ENCODE assay signal across 24 cellular contexts in the genomic region with DNA sequence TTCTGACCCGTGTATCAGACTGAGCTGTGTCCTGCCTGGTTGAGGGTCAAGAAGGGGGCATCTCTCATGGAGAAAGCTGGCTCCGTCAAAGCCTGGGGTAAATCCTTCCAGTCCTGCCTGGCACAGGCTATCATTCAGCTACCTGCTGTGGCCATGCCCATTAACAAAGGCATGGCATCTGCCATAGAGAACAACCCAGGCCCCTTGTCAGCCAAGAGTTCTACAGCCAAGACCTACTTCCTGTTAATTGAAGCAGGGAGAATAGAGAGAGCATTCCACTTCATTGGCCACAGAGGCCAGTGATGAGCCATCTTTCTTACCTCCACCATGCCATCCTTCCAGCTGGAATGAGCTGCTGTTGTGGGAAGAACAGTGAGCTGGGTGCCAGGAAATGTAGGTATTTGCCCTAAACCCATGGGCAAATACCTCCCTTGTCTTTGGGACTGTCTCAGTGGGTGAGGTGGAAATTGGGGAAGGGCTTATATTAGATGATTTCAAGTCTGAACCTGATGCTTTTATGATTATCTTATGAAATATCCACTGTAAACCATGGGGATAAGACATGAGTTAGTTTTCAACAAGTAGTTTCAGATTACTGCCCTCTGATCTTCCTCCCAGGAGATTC. TPM values are rescaled to one million over a fixed set of nuclear protein-coding genes. Genes with fewer than 3 reads are reported as not detected.
A peak's percentile ranks its signal among the peaks of the same experiment; 100 is the strongest.
DNase-seq lines count a peak whose midpoint lies in the region; ATAC-seq and TF ChIP-seq lines count a peak whose summit lies in the region.
"Had no signal": no experiment of that assay in that cellular context is flagged by ENCODE, and none has a peak within 500 bp of the region (broad histone marks: within the 10 kb centered on the region; RNA-seq: fewer than 3 reads in every experiment).

No MANE protein-coding gene starts in this region.

- CTCF ChIA-PET in activated naive CD4-positive, alpha-beta T cell treated with anti-CD3 and anti-CD28 coated beads, Interleukin-2, amount 10 ng/mL, durations not matched to agents 7 days and 5 days (lab: Charles Lee), result interaction anchor here (0.7 to 7.3 kb wide), 22 partner anchors 8 to 629 kb away, joined by 3 to 139 read pairs (median 4); partner anchors contain the start of gene NFYC
- CTCF ChIA-PET in activated CD8-positive, alpha-beta T cell treated with anti-CD3 and anti-CD28 coated beads, Interleukin-2, amount 10 ng/mL, durations not matched to agents 7 days and 5 days (lab: Charles Lee), result interaction anchor here (0.9 to 10.7 kb wide), 15 partner anchors 8 to 178 kb away, joined by 3 to 273 read pairs (median 11); partner anchors contain the start of genes CITED4 and NFYC
- CTCF ChIA-PET in HEK293T (lab: Yijun Ruan, JAX), result interaction anchor here (0.6 to 3.3 kb wide), 5 partner anchors 10 to 135 kb away, joined by 3 to 17 read pairs (median 5); no protein-coding TSS in a partner anchor

- no peak overlapping the region for H3K9ac ChIP-seq in HUES48 (ENCODE audit: low read depth, low read length)

- DNase-seq in activated naive CD4-positive, alpha-beta T cell treated with anti-CD3 and anti-CD28 coated beads, Interleukin-2, amount 10 ng/mL, durations not matched to agents 7 days and 5 days, result no peak
- no peak for DNase-seq in activated naive CD4-positive, alpha-beta T cell treated with Interleukin-2 at 50 U/mL for 16 hours
- no peak for DNase-seq in activated CD8-positive, alpha-beta T cell treated with anti-CD3 and anti-CD28 coated beads, Interleukin-2, amount 10 ng/mL, durations not matched to agents 7 days and 5 days
- DNase-seq in kidney glomerular epithelial cell (lab: John Stamatoyannopoulos, UW) (peak; percentile 14), HEK293T (ENCODE audit: extremely low spot score) (no peak), H4 (ENCODE audit: low spot score) (no peak), occipital lobe (lab: John Stamatoyannopoulos, UW) (no peak)
- DNase-seq: activated CD4-positive, CD25-positive, alpha-beta regulatory T cell treated with anti-CD3 and anti-CD28 coated beads, Interleukin-2, amount 50 U/mL, for 72 hours; anterior cingulate cortex; effector CD4-positive, alpha-beta T cell; kidney; MV-4-11; NCI-H1694 treated with DMSO at 0.1 percent for 48 hours; NCI-H774; OCI-M1; Right ventricle myocardium superior; small intestine; stimulated activated CD4-positive, alpha-beta T cell treated with anti-CD3 and anti-CD28 coated beads, Interleukin-2, amount 100 ng/mL, for 48 hours; stimulated activated naive CD4-positive, alpha-beta T cell treated with Interleukin-2 at 50 U/mL for 16 hours; thyroid gland had no signal

- H3K36me3 Mint-ChIP-seq in activated naive CD4-positive, alpha-beta T cell treated with anti-CD3 and anti-CD28 coated beads, Interleukin-2, amount 10 ng/mL, durations not matched to agents 7 days and 5 days, result peaks cover 55% of the 10 kb centered on the region
- peaks cover 60% of the 10 kb centered on the region for H3K36me3 Mint-ChIP-seq in activated CD8-positive, alpha-beta T cell treated with anti-CD3 and anti-CD28 coated beads, Interleukin-2, amount 10 ng/mL, durations not matched to agents 7 days and 5 days (ENCODE audit: low read depth)

- POLR2A ChIA-PET in activated CD8-positive, alpha-beta T cell treated with anti-CD3 and anti-CD28 coated beads, Interleukin-2, amount 10 ng/mL, durations not matched to agents 7 days and 5 days (lab: Charles Lee), result no interaction called here
- POLR2A ChIA-PET in HEK293T (lab: Yijun Ruan, JAX), result interaction anchor here (1.1 to 1.7 kb wide), 2 partner anchors 10 to 81 kb away, joined by 3 to 9 read pairs; partner anchors contain the start of gene NFYC

- peak overlapping the region; percentile 42 for H3K27ac ChIP-seq in HUES48 (ENCODE audit: low read depth, low read length)
- H3K27ac ChIP-seq: neutrophil, thyroid gland had no signal

- H3K4me3 Mint-ChIP-seq in activated naive CD4-positive, alpha-beta T cell treated with anti-CD3 and anti-CD28 coated beads, Interleukin-2, amount 10 ng/mL, durations not matched to agents 7 days and 5 days, result no peak overlapping the region
- no peak overlapping the region for H3K4me3 Mint-ChIP-seq in activated CD8-positive, alpha-beta T cell treated with anti-CD3 and anti-CD28 coated beads, Interleukin-2, amount 10 ng/mL, durations not matched to agents 7 days and 5 days

- peaks cover 3% of the 10 kb centered on the region for H3K9me3 Mint-ChIP-seq in activated naive CD4-positive, alpha-beta T cell treated with anti-CD3 and anti-CD28 coated beads, Interleukin-2, amount 10 ng/mL, durations not matched to agents 7 days and 5 days
- H3K9me3 Mint-ChIP-seq in activated CD8-positive, alpha-beta T cell treated with anti-CD3 and anti-CD28 coated beads, Interleukin-2, amount 10 ng/mL, durations not matched to agents 7 days and 5 days (ENCODE audit: insufficient read depth), result peaks cover under 1% of the 10 kb centered on the region

- H3K4me1 Mint-ChIP-seq in activated naive CD4-positive, alpha-beta T cell treated with anti-CD3 and anti-CD28 coated beads, Interleukin-2, amount 10 ng/mL, durations not matched to agents 7 days and 5 days, result peaks cover 24% of the 10 kb centered on the region
- H3K4me1 Mint-ChIP-seq in activated CD8-positive, alpha-beta T cell treated with anti-CD3 and anti-CD28 coated beads, Interleukin-2, amount 10 ng/mL, durations not matched to agents 7 days and 5 days (ENCODE audit: low read depth), result peaks cover 31% of the 10 kb centered on the region

- no peaks in the 10 kb centered on the region for H3K27me3 Mint-ChIP-seq in activated naive CD4-positive, alpha-beta T cell treated with anti-CD3 and anti-CD28 coated beads, Interleukin-2, amount 10 ng/mL, durations not matched to agents 7 days and 5 days
- H3K27me3 Mint-ChIP-seq in activated CD8-positive, alpha-beta T cell treated with anti-CD3 and anti-CD28 coated beads, Interleukin-2, amount 10 ng/mL, durations not matched to agents 7 days and 5 days (ENCODE audit: low read depth), result no peaks in the 10 kb centered on the region

- ATAC-seq in activated CD8-positive, alpha-beta T cell treated with anti-CD3 and anti-CD28 coated beads, Interleukin-2, amount 10 ng/mL, durations not matched to agents 7 days and 5 days, result no peak
- ATAC-seq: HCT116 had no signal

- H3K27me3 ChIP-seq in HUES48 (ENCODE audit: control insufficient read depth, insufficient read depth, low read length), result no peaks in the 10 kb centered on the region
- H3K27me3 ChIP-seq: neutrophil, thyroid gland had no signal

- H3K27ac Mint-ChIP-seq in activated naive CD4-positive, alpha-beta T cell treated with anti-CD3 and anti-CD28 coated beads, Interleukin-2, amount 10 ng/mL, durations not matched to agents 7 days and 5 days, result peak overlapping the region; percentile 53
- peak overlapping the region; percentile 40 for H3K27ac Mint-ChIP-seq in activated CD8-positive, alpha-beta T cell treated with anti-CD3 and anti-CD28 coated beads, Interleukin-2, amount 10 ng/mL, durations not matched to agents 7 days and 5 days

- peaks cover 16% of the 10 kb centered on the region for H3K4me1 ChIP-seq in HUES48 (ENCODE audit: control insufficient read depth, insufficient read depth, low read length)
- H3K4me1 ChIP-seq: thyroid gland had no signal

- peaks cover 2% of the 10 kb centered on the region; the same call in 1 of the 2 replicates for H3K9me3 ChIP-seq in HUES48 (ENCODE audit: control insufficient read depth, insufficient read depth, low read length)
- H3K9me3 ChIP-seq: thyroid gland had no signal

- no peak overlapping the region for H3K4me3 ChIP-seq in HUES48 (ENCODE audit: low read depth, low read length)
- H3K4me3 ChIP-seq: thyroid gland had no signal

- H3K36me3 ChIP-seq in HUES48 (ENCODE audit: control insufficient read depth, insufficient read depth, low read length), result peaks cover 49% of the 10 kb centered on the region

TF ChIP-seq in HEK293T, 16 proteins besides CTCF, POLR2A, EP300 and RAD21:
- TF ChIP-seq TARDBP (IDR thresholded peaks at IDR 0.05) (no peak), FOXA1 (IDR thresholded peaks at IDR 0.05) (no peak), PKNOX1 (IDR thresholded peaks at IDR 0.05) (no peak), ELF4 (IDR thresholded peaks at IDR 0.05) (no peak), ZNF384 (IDR thresholded peaks at IDR 0.05) (no peak), NFRKB (IDR thresholded peaks at IDR 0.05) (no peak), BHLHE40 (IDR thresholded peaks at IDR 0.05; ENCODE audit: borderline replicate concordance) (no peak), L3MBTL2 (conservative IDR thresholded peaks at IDR 0.05) (no peak), SP1 (IDR thresholded peaks at IDR 0.05) (no peak), CTBP1 (IDR thresholded peaks at IDR 0.05; ENCODE audit: borderline replicate concordance) (no peak), FOXK2 (IDR thresholded peaks at IDR 0.05) (no peak), ARNT (IDR thresholded peaks at IDR 0.05) (no peak), HDGF (IDR thresholded peaks at IDR 0.05; ENCODE audit: borderline replicate concordance) (no peak), FOXM1 (IDR thresholded peaks at IDR 0.05; ENCODE audit: borderline replicate concordance) (no peak), SUZ12 (IDR thresholded peaks at IDR 0.05) (no peak), LEF1 (IDR thresholded peaks at IDR 0.05; ENCODE audit: borderline replicate concordance) (no peak)

RNA-seq across cellular contexts. Expression of gene KCNQ4, which starts 11.3 kb away (rescaled TPM):
- total RNA-seq in activated CD8-positive, alpha-beta T cell treated with anti-CD3 and anti-CD28 coated beads, Interleukin-2, amount 10 ng/mL, durations not matched to agents 7 days and 5 days, result under 1 TPM; 0.73 to 0.87 TPM
- not detected in 2 replicates for total RNA-seq in H4 (2014; rRNA removed; shearing (Covaris generic))
- total RNA-seq in occipital lobe, result 1.7 TPM
- total RNA-seq: pulmonary artery endothelial cell had no signal
